Comparison of ENCODE assay signal across 19 cellular contexts in genomic region chr4:1991596-1992434, GRCh38. TPM values are rescaled to one million over a fixed set of nuclear protein-coding genes. Genes with fewer than 3 reads are reported as not detected.
A peak's percentile ranks its signal among the peaks of the same experiment; 100 is the strongest.
DNase-seq lines count a peak whose midpoint lies in the region; ATAC-seq, FAIRE-seq and TF ChIP-seq lines count a peak whose summit lies in the region.
"Had no signal": no experiment of that assay in that cellular context is flagged by ENCODE, and none has a peak within 500 bp of the region (broad histone marks: within the 10 kb centered on the region; RNA-seq: fewer than 3 reads in every experiment).

No MANE protein-coding gene starts in this region.

- H3K27ac ChIP-seq in foreskin keratinocyte = no peak overlapping the region
- H3K27ac ChIP-seq in pancreas = no peak overlapping the region
- no peak overlapping the region for H3K27ac ChIP-seq in effector memory CD4-positive, alpha-beta T cell (ENCODE audit: insufficient read depth, low read length, poor library complexity, severe bottlenecking)

- FAIRE-seq in pancreas (lab: Jason Lieb, UNC) = no peak
- FAIRE-seq: D721Med, GM12892 had no signal

- TF ChIP-seq EP300 in Ishikawa (IDR thresholded peaks at IDR 0.05; ENCODE audit: borderline replicate concordance) = 0 out of 2 replicates have a peak, but pooled peaks have one; percentile 3

- ATAC-seq in foreskin keratinocyte (peak; percentile 53), pancreas (peak in 3 of 4 donors; percentile 16 to 56 (median 17))
- ATAC-seq: naive thymus-derived CD8-positive, alpha-beta T cell; PC-3 had no signal

- 92 to 93% methylated on average over 37 of the region's 37 CpGs for WGBS in pancreas, 2 donors

- no peaks in the 10 kb centered on the region for H3K4me1 ChIP-seq in foreskin keratinocyte
- no peaks in the 10 kb centered on the region for H3K4me1 ChIP-seq in pancreas
- H3K4me1 ChIP-seq in effector memory CD4-positive, alpha-beta T cell (ENCODE audit: control insufficient read depth, insufficient read depth, low read length, poor library complexity, severe bottlenecking) = no peaks in the 10 kb centered on the region

- TF ChIP-seq CTCF in foreskin keratinocyte (conservative IDR thresholded peaks at IDR 0.05) (no peak), pancreas (IDR thresholded peaks at IDR 0.05) (no peak)

- no peak overlapping the region for H3K4me3 ChIP-seq in pancreas
- no peak overlapping the region for H3K4me3 ChIP-seq in effector memory CD4-positive, alpha-beta T cell (ENCODE audit: insufficient read depth, low read depth, low read length, poor library complexity, severe bottlenecking)

- H3K9me3 ChIP-seq in pancreas = no peaks in the 10 kb centered on the region
- no peaks in the 10 kb centered on the region for H3K9me3 ChIP-seq in effector memory CD4-positive, alpha-beta T cell (ENCODE audit: control insufficient read depth, low read length)

- TF ChIP-seq RAD21 in Ishikawa (IDR thresholded peaks at IDR 0.05; ENCODE audit: low read depth) = no peak; the same call in 1 of the 2 replicates

- intact Hi-C loops in pancreas (cut with DNase I) = no loop called here

- H3K27me3 ChIP-seq in foreskin keratinocyte (no peaks in the 10 kb centered on the region), pancreas (no peaks in the 10 kb centered on the region)
- H3K27me3 ChIP-seq in effector memory CD4-positive, alpha-beta T cell (replicated peaks; ENCODE audit: control insufficient read depth, insufficient read depth, low read length, poor library complexity, severe bottlenecking) = no peaks in the 10 kb centered on the region

- H3K36me3 ChIP-seq in pancreas = peaks cover 0 to 33% (median 4%) of the 10 kb centered on the region in 3 donors
- peaks cover 47% of the 10 kb centered on the region for H3K36me3 ChIP-seq in effector memory CD4-positive, alpha-beta T cell (ENCODE audit: control insufficient read depth, insufficient read depth, low read length)

- DNase-seq in D341Med (ENCODE audit: low spot score) (peak; percentile 52), foreskin keratinocyte (no peak), pancreas (peak in 1 of 6 donors; percentile 68), NCI-H2171 (lab: John Stamatoyannopoulos, UW) (no peak), NOMO-1 treated with dmso at 0.1 percent for 144 hours (lab: John Stamatoyannopoulos, UW; ENCODE audit: unreplicated experiment) (no peak), midbrain (lab: John Stamatoyannopoulos, UW) (no peak)
- no peak for DNase-seq in effector memory CD4-positive, alpha-beta T cell
- DNase-seq: activated CD4-positive, alpha-beta T cell treated with anti-CD3 and anti-CD28 coated beads for 48 hours; activated naive CD8-positive, alpha-beta T cell treated with anti-CD3 and anti-CD28 coated beads, Interleukin-2, amount 10 ng/mL, durations not matched to agents 7 days and 5 days; GDM1; left ventricle myocardium superior; naive thymus-derived CD8-positive, alpha-beta T cell; NCI-H1930; NCI-H524 treated with DMSO at 0.1 percent for 48 hours; PC-3; retina had no signal

TF ChIP-seq in Ishikawa, 13 proteins besides CTCF, POLR2A, EP300 and RAD21:
- peak; percentile 56; the same call in 1 of the 2 replicates for TF ChIP-seq NFIC (IDR thresholded peaks at IDR 0.05)
- no peak for TF ChIP-seq CREB1 (IDR thresholded peaks at IDR 0.05; ENCODE audit: low read depth)
- peak; percentile 50; the same call in 1 of the 2 replicates for TF ChIP-seq EGR1 (IDR thresholded peaks at IDR 0.05)
- no peak for TF ChIP-seq YY1 (IDR thresholded peaks at IDR 0.05; ENCODE audit: low read depth)
- TF ChIP-seq USF1 (IDR thresholded peaks at IDR 0.05) = peak; percentile 57; the same call in 1 of the 2 replicates
- no peak for TF ChIP-seq CEBPB (IDR thresholded peaks at IDR 0.05)
- 0 out of 2 replicates have a peak, but pooled peaks have one; percentile 17 for TF ChIP-seq TCF12 (IDR thresholded peaks at IDR 0.05; ENCODE audit: low read depth)
- no peak for TF ChIP-seq MAX (IDR thresholded peaks at IDR 0.05)
- no peak for TF ChIP-seq FOXM1 (IDR thresholded peaks at IDR 0.05; ENCODE audit: borderline replicate concordance, low read depth)
- TF ChIP-seq REST (IDR thresholded peaks at IDR 0.05; ENCODE audit: low read depth) = no peak
- TF ChIP-seq TAF1 (IDR thresholded peaks at IDR 0.05; ENCODE audit: low read depth) = no peak
- no peak for TF ChIP-seq TEAD4 (IDR thresholded peaks at IDR 0.05)
- no peak for TF ChIP-seq ZBTB7A (IDR thresholded peaks at IDR 0.05; ENCODE audit: low read depth)

RNA-seq across cellular contexts. Expression of gene NELFA, which starts 17.0 kb away (rescaled TPM):
- total RNA-seq in foreskin keratinocyte = 22.9 and 25.5 TPM in 2 replicates
- polyA plus RNA-seq in foreskin keratinocyte = 21.0 and 24.4 TPM in 2 replicates
- 10 to 100 TPM; 13.6 to 21.6 (median 16.7) TPM for total RNA-seq in pancreas
- 10 to 100 TPM; 28.4 to 30.9 TPM for polyA plus RNA-seq in pancreas
